ENCODE assay signal across 1 cellular context in genomic region chr7:114988755-114989154, GRCh38.
TF ChIP-seq lines count a peak whose summit lies in the region.

No MANE protein-coding gene starts in this region.

TF ChIP-seq in H1, 55 proteins besides CTCF, POLR2A, EP300 and RAD21 (continued from another document):
- TF ChIP-seq USF2 (IDR thresholded peaks at IDR 0.05; ENCODE audit: low read length) (no peak), NANOG (IDR thresholded peaks at IDR 0.05; ENCODE audit: insufficient read depth, low read depth, low read length, poor library complexity, severe bottlenecking) (no peak), ZNF274 (IDR thresholded peaks at IDR 0.05; ENCODE audit: borderline replicate concordance, extremely low read depth, low read length) (no peak), TAF7 (optimal IDR thresholded peaks at IDR 0.05; ENCODE audit: borderline replicate concordance, low read depth, low read length) (no peak), BRCA1 (IDR thresholded peaks at IDR 0.05; ENCODE audit: low read depth, low read length) (no peak), RNF2 (IDR thresholded peaks at IDR 0.05; ENCODE audit: borderline replicate concordance, low read depth, low read length, missing control alignments, poor library complexity, severe bottlenecking) (no peak)
